35 cellular contexts compared by ENCODE assay signal in the genomic region with DNA sequence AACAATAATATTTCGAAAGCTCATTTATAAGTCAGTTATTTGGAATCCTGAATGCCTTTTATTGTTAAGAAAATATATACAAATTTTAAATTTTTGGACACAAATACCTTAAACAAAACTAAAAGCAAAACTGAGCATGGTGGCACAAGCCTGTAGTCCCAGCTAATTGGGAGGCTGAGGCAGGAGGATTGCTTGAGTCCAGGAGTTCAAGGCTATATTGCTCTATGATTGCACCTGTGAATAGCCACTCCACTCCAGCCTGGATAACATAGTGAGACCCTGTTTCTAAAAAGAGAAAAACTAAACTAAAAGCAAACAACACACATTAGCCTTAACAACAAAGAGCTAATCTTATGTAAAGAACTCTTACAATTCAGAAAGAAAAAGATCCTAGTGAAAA.
DNase-seq lines count a peak whose midpoint lies in the region; ATAC-seq, FAIRE-seq and TF ChIP-seq lines count a peak whose summit lies in the region.
"Had no signal": no experiment of that assay in that cellular context is flagged by ENCODE, and none has a peak within 500 bp of the region (broad histone marks: within the 10 kb centered on the region; RNA-seq: fewer than 3 reads in every experiment).

No MANE protein-coding gene starts in this region.

- peaks cover 58% of the 10 kb centered on the region for H3K4me1 Mint-ChIP-seq in brain
- H3K4me1 Mint-ChIP-seq: B cell; CD14-positive monocyte; CD4-positive, alpha-beta memory T cell; CD4-positive, CD25-positive, alpha-beta regulatory T cell; CD8-positive, alpha-beta memory T cell had no signal

- 95% methylated on average over 1 of the region's 1 CpG for WGBS in HepG2 (ENCODE audit: low lambda C conversion rate)
- WGBS in right lobe of liver (ENCODE audit: insufficient coverage, low coverage, low lambda C conversion rate, missing lambda C conversion rate) = 96% methylated on average over 1 of the region's 1 CpG

- peaks cover 9% of the 10 kb centered on the region; the same call in 1 of the 2 replicates for H3K4me1 ChIP-seq in HepG2 (ENCODE audit: insufficient read depth, low read length)
- no peaks in the 10 kb centered on the region for H3K4me1 ChIP-seq in right lobe of liver
- H3K4me1 ChIP-seq: A549; BE2C; BLaER1; BLaER1 treated with 17β-estradiol and CSF1 and Interleukin-3, amounts not matched to agents 10 nM and 100 nM; Caco-2 had no signal

- H3K4me3 Mint-ChIP-seq in brain = no peak overlapping the region
- H3K4me3 Mint-ChIP-seq: B cell; CD14-positive monocyte; CD4-positive, alpha-beta memory T cell; CD4-positive, alpha-beta T cell; CD4-positive, CD25-positive, alpha-beta regulatory T cell; CD8-positive, alpha-beta memory T cell; CD8-positive, alpha-beta T cell had no signal

- H3K27ac Mint-ChIP-seq in brain = peak overlapping the region in 3 of 5 experiments; percentile 32 to 81 (median 56)
- H3K27ac Mint-ChIP-seq: B cell; CD14-positive monocyte; CD4-positive, alpha-beta memory T cell; CD4-positive, alpha-beta T cell; CD4-positive, CD25-positive, alpha-beta regulatory T cell; CD8-positive, alpha-beta memory T cell; CD8-positive, alpha-beta T cell had no signal

- peaks cover 12 to 22% of the 10 kb centered on the region in 2 experiments; a peak in 4 of 5 replicates for H3K36me3 ChIP-seq in HepG2 (replicated peaks in 1 of 2; ENCODE audit: control insufficient read depth in 1 of 2, insufficient read depth in 2 of 2, low read length in 2 of 2)
- peaks cover 0 to 6% (median 0%) of the 10 kb centered on the region in 4 donors for H3K36me3 ChIP-seq in right lobe of liver
- H3K36me3 ChIP-seq: BE2C; BLaER1; BLaER1 treated with 17β-estradiol and CSF1 and Interleukin-3, amounts not matched to agents 10 nM and 100 nM had no signal

- TF ChIP-seq POLR2A in HepG2 (IDR thresholded peaks at IDR 0.05; ENCODE audit: insufficient read depth in 1 of 2, low read depth in 2 of 2, low read length in 2 of 2) (no peak), right lobe of liver (IDR thresholded peaks at IDR 0.05) (no peak)

- no peak overlapping the region for H3K27ac ChIP-seq in HepG2 (ENCODE audit: extremely low read length, insufficient read depth, low read length)
- no peak overlapping the region for H3K27ac ChIP-seq in right lobe of liver
- H3K27ac ChIP-seq: 22Rv1; A549; BLaER1; BLaER1 treated with 17β-estradiol and CSF1 and Interleukin-3, amounts not matched to agents 10 nM and 100 nM; C4-2B had no signal

- FAIRE-seq in HepG2 (lab: Jason Lieb, UNC) (no peak), islet of Langerhans (lab: Jason Lieb, UNC) (peak; percentile 24)
- FAIRE-seq: A204.1, A549, D721Med had no signal

- no TSS peak for BruUV-seq in HepG2 (replicated peaks; lab: Mats Ljungman, UMichigan)

- TF ChIP-seq CTCF in HepG2 (CRISPR knock-in tag; IDR thresholded peaks at IDR 0.05) (no peak), right lobe of liver (IDR thresholded peaks at IDR 0.05) (no peak), brain (conservative IDR thresholded peaks at IDR 0.05) (no peak)

- no peaks in the 10 kb centered on the region for H3K79me2 ChIP-seq in HepG2 (ENCODE audit: insufficient read depth, low read length)

- H3K36me3 Mint-ChIP-seq in brain = peaks cover 10% of the 10 kb centered on the region
- H3K36me3 Mint-ChIP-seq: CD14-positive monocyte; CD4-positive, alpha-beta memory T cell; CD4-positive, CD25-positive, alpha-beta regulatory T cell; CD8-positive, alpha-beta memory T cell; CD8-positive, alpha-beta T cell had no signal

- TF ChIP-seq EP300 in HepG2 (IDR thresholded peaks at IDR 0.05; ENCODE audit: low read depth in 2 of 2, low read length in 2 of 2) = no peak
- TF ChIP-seq EP300 in HepG2 (CRISPR knock-in tag; IDR thresholded peaks at IDR 0.05; ENCODE audit: borderline replicate concordance) = no peak

- DNase-seq in HepG2 (ENCODE audit: low spot score) = no peak
- no peak for DNase-seq in right lobe of liver
- no peak for DNase-seq in HCEC 1CT
- DNase-seq: 8988T; ACHN; AML-193; BE2C; C1 segment of cervical spinal cord; Caco-2; Calu3; CD4-positive, alpha-beta memory T cell; CD4-positive, alpha-beta T cell; CD4-positive, CD25-positive, alpha-beta regulatory T cell; CD8-positive, alpha-beta memory T cell; CD8-positive, alpha-beta T cell; COR-L47; DMS 273 treated with DMSO at 0.1 percent for 48 hours; DMS153; DMS53; DMS79; DMS79 treated with DMSO at 0.1 percent for 48 hours; DND-41; EL had no signal

- H3K27me3 ChIP-seq in HepG2 (ENCODE audit: control insufficient read depth in 1 of 2, insufficient read depth in 2 of 2, low read length in 2 of 2) (no peaks in the 10 kb centered on the region), right lobe of liver (no peaks in the 10 kb centered on the region)
- H3K27me3 ChIP-seq: BLaER1; BLaER1 treated with 17β-estradiol and CSF1 and Interleukin-3, amounts not matched to agents 10 nM and 100 nM had no signal

- no peaks in the 10 kb centered on the region for H3K27me3 Mint-ChIP-seq in brain

- no peak for TF ChIP-seq RAD21 in HepG2 (CRISPR knock-in tag; IDR thresholded peaks at IDR 0.05)

- in situ Hi-C loops in HepG2 (cut with HindIII; ENCODE audit: extremely low pct_ligation_motif_present, low pct_unique_long_range_greater_than_20kb) = no loop called here

- intact Hi-C loops in HepG2 (cut with micrococcal nuclease; ENCODE audit: unreplicated experiment) (no loop called here), right lobe of liver (cut with DNase I) (no loop called here)

- H3K9me3 ChIP-seq in HepG2 (ENCODE audit: low read length) (no peaks in the 10 kb centered on the region), right lobe of liver (no peaks in the 10 kb centered on the region)
- H3K9me3 ChIP-seq: A549; BE2C; BLaER1; BLaER1 treated with 17β-estradiol and CSF1 and Interleukin-3, amounts not matched to agents 10 nM and 100 nM; Caco-2 had no signal

- H3K4me3 ChIP-seq in HepG2 (replicated peaks in 1 of 3; ENCODE audit: insufficient read depth in 1 of 3, low read depth in 2 of 3, low read length in 3 of 3) = no peak overlapping the region
- no peak overlapping the region for H3K4me3 ChIP-seq in right lobe of liver
- H3K4me3 ChIP-seq: A549; BLaER1; BLaER1 treated with 17β-estradiol and CSF1 and Interleukin-3, amounts not matched to agents 10 nM and 100 nM had no signal

- no peaks in the 10 kb centered on the region for H4K20me1 ChIP-seq in HepG2 (ENCODE audit: insufficient read depth, low read length)
- H4K20me1 ChIP-seq: BLaER1; BLaER1 treated with 17β-estradiol and CSF1 and Interleukin-3, amounts not matched to agents 10 nM and 100 nM had no signal

- H3K4me2 ChIP-seq in HepG2 (ENCODE audit: low read depth, low read length) = no peak overlapping the region
- H3K4me2 ChIP-seq: A549; BLaER1; BLaER1 treated with 17β-estradiol and CSF1 and Interleukin-3, amounts not matched to agents 10 nM and 100 nM had no signal

- no peak for ATAC-seq in HepG2
- no peak for ATAC-seq in right lobe of liver
- ATAC-seq in SK-N-SH treated with all-trans-retinoic acid at 6 μM for 48 hours = no peak
- ATAC-seq: A549; CD8-positive, alpha-beta T cell had no signal

- H2AFZ ChIP-seq in HepG2 (ENCODE audit: low read length) = no peak overlapping the region

- POLR2A ChIA-PET in HepG2 (lab: Yijun Ruan, JAX) = no interaction called here

- H3K9me3 Mint-ChIP-seq in brain = no peaks in the 10 kb centered on the region
- H3K9me3 Mint-ChIP-seq: CD14-positive monocyte; CD4-positive, alpha-beta T cell; CD8-positive, alpha-beta memory T cell; CD8-positive, alpha-beta T cell had no signal

- H3K9ac ChIP-seq in HepG2 (ENCODE audit: insufficient read depth, low read depth, low read length) = no peak overlapping the region
- H3K9ac ChIP-seq: BLaER1; BLaER1 treated with 17β-estradiol and CSF1 and Interleukin-3, amounts not matched to agents 10 nM and 100 nM had no signal

- CTCF ChIA-PET in HepG2 (lab: Yijun Ruan, JAX; ENCODE audit: low intra/inter-chr PET ratio, low total read pairs) = no interaction called here

TF ChIP-seq in HepG2, 621 proteins besides CTCF, POLR2A, EP300 and RAD21 (continues in another document):
- TF ChIP-seq CAMTA2 (CRISPR knock-in tag; IDR thresholded peaks at IDR 0.05; ENCODE audit: borderline replicate concordance) = no peak
- TF ChIP-seq, protein P1, sequence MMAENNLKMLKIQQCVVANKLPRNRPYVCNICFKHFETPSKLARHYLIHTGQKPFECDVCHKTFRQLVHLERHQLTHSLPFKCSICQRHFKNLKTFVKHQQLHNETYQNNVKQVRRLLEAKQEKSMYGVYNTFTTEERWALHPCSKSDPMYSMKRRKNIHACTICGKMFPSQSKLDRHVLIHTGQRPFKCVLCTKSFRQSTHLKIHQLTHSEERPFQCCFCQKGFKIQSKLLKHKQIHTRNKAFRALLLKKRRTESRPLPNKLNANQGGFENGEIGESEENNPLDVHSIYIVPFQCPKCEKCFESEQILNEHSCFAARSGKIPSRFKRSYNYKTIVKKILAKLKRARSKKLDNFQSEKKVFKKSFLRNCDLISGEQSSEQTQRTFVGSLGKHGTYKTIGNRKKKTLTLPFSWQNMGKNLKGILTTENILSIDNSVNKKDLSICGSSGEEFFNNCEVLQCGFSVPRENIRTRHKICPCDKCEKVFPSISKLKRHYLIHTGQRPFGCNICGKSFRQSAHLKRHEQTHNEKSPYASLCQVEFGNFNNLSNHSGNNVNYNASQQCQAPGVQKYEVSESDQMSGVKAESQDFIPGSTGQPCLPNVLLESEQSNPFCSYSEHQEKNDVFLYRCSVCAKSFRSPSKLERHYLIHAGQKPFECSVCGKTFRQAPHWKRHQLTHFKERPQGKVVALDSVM (CRISPR knock-in tag; IDR thresholded peaks at IDR 0.05) = peak; percentile 88
- TF ChIP-seq ZNF446 (CRISPR knock-in tag; IDR thresholded peaks at IDR 0.05) = no peak
- TF ChIP-seq ZNF3 (CRISPR knock-in tag; IDR thresholded peaks at IDR 0.05) = peak; percentile 59; the same call in 1 of the 2 replicates

TF ChIP-seq in SK-N-SH treated with all-trans-retinoic acid at 6 μM for 48 hours, 23 proteins besides CTCF, POLR2A, EP300 and RAD21 (continues in another document):
- TF ChIP-seq ARNTL (CRISPR knock-in tag; IDR thresholded peaks at IDR 0.05; ENCODE audit: borderline replicate concordance, low read depth) = no peak
- no peak for TF ChIP-seq ISL1 (CRISPR knock-in tag; IDR thresholded peaks at IDR 0.05)
- no peak for TF ChIP-seq OSR1 (CRISPR knock-in tag; IDR thresholded peaks at IDR 0.05)
- TF ChIP-seq, protein P2, sequence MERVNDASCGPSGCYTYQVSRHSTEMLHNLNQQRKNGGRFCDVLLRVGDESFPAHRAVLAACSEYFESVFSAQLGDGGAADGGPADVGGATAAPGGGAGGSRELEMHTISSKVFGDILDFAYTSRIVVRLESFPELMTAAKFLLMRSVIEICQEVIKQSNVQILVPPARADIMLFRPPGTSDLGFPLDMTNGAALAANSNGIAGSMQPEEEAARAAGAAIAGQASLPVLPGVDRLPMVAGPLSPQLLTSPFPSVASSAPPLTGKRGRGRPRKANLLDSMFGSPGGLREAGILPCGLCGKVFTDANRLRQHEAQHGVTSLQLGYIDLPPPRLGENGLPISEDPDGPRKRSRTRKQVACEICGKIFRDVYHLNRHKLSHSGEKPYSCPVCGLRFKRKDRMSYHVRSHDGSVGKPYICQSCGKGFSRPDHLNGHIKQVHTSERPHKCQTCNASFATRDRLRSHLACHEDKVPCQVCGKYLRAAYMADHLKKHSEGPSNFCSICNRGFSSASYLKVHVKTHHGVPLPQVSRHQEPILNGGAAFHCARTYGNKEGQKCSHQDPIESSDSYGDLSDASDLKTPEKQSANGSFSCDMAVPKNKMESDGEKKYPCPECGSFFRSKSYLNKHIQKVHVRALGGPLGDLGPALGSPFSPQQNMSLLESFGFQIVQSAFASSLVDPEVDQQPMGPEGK (CRISPR knock-in tag; IDR thresholded peaks at IDR 0.05; ENCODE audit: borderline replicate concordance) = no peak
